30 cellular contexts compared by ENCODE assay signal in genomic region chr5:50292735-50293394, GRCh38.
"Had no signal": no experiment of that assay in that cellular context is flagged by ENCODE, and none has a peak within 500 bp of the region (broad histone marks: within the 10 kb centered on the region; RNA-seq: fewer than 3 reads in every experiment).

No MANE protein-coding gene starts in this region.

- FAIRE-seq: pancreas, urothelium cell line had no signal

- H3K4me3 ChIP-seq: colonic mucosa, gastrocnemius medialis, heart left ventricle, mucosa of descending colon, pancreas, sigmoid colon, suprapubic skin had no signal

- H3K27ac Mint-ChIP-seq: dendritic cell treated with granulocyte-macrophage colony-stimulating factor and Interleukin-4, amounts not matched to agents 40 ng/mL and 50 ng/mL, for 4 days; endodermal cell; mesothelial cell of epicardium; naive B cell; natural killer cell treated with Interleukin-12 subunit alpha and Interleukin-12 subunit beta and Interleukin-15 and Interleukin-18, amount 100 ng/mL, for 72 hours; progenitor cell of endocrine pancreas; stimulated activated naive B cell treated with anti-CD40 and anti-IgM and Interleukin-4, amounts not matched to agents 10 μg/mL and 1 μg/mL and 100 μg/mL, for 72 hours; stimulated activated naive CD8-positive, alpha-beta T cell treated with anti-CD3 and anti-CD28 coated beads, Interleukin-15, amount 100 ng/mL, for 72 hours; type B pancreatic cell had no signal

- H3K27me3 ChIP-seq: colonic mucosa, gastrocnemius medialis, heart left ventricle, neutrophil, pancreas, sigmoid colon, suprapubic skin had no signal

- H3K4me1 Mint-ChIP-seq: central memory CD8-positive, alpha-beta T cell; endodermal cell; mesothelial cell of epicardium; neural crest cell; stimulated activated naive CD8-positive, alpha-beta T cell treated with anti-CD3 and anti-CD28 coated beads, Interleukin-15, amount 100 ng/mL, for 72 hours had no signal

- H3K4me3 Mint-ChIP-seq: central memory CD8-positive, alpha-beta T cell; dendritic cell treated with granulocyte-macrophage colony-stimulating factor and Interleukin-4, amounts not matched to agents 40 ng/mL and 50 ng/mL, for 4 days; endodermal cell; mesothelial cell of epicardium; naive B cell; natural killer cell treated with Interleukin-12 subunit alpha and Interleukin-12 subunit beta and Interleukin-15 and Interleukin-18, amount 100 ng/mL, for 72 hours; neural crest cell; stimulated activated naive B cell treated with anti-CD40 and anti-IgM and Interleukin-4, amounts not matched to agents 10 μg/mL and 1 μg/mL and 100 μg/mL, for 72 hours; stimulated activated naive CD8-positive, alpha-beta T cell treated with anti-CD3 and anti-CD28 coated beads, Interleukin-15, amount 100 ng/mL, for 72 hours; type B pancreatic cell had no signal

- H3K36me3 ChIP-seq: colonic mucosa, gastrocnemius medialis, heart left ventricle, neutrophil, pancreas, sigmoid colon, suprapubic skin had no signal

- H3K4me1 ChIP-seq: colonic mucosa, gastrocnemius medialis, heart left ventricle, pancreas, sigmoid colon, suprapubic skin had no signal

- H3K27me3 Mint-ChIP-seq: dendritic cell treated with granulocyte-macrophage colony-stimulating factor and Interleukin-4, amounts not matched to agents 40 ng/mL and 50 ng/mL, for 4 days; progenitor cell of endocrine pancreas; stimulated activated naive CD8-positive, alpha-beta T cell treated with anti-CD3 and anti-CD28 coated beads, Interleukin-15, amount 100 ng/mL, for 72 hours; type B pancreatic cell had no signal

- H3K36me3 Mint-ChIP-seq: mesothelial cell of epicardium, type B pancreatic cell had no signal

- H3K9me3 ChIP-seq: colonic mucosa, gastrocnemius medialis, neutrophil, pancreas, suprapubic skin had no signal

- H3K27ac ChIP-seq: colonic mucosa, epithelial cell of prostate, gastrocnemius medialis, heart left ventricle, neutrophil, pancreas, sigmoid colon, suprapubic skin had no signal

- DNase-seq: colonic mucosa; effector CD8-positive, alpha-beta T cell; endodermal cell; foreskin fibroblast; gastrocnemius medialis; heart left ventricle; hippocampal formation; islet precursor cell; mesenchymal stem cell; naive B cell; sigmoid colon; stimulated activated CD4-positive, alpha-beta T cell treated with anti-CD3 and anti-CD28 coated beads, Interleukin-15, amount 100 ng/mL, for 24 hours; stimulated activated CD4-positive, alpha-beta T cell treated with anti-CD3 and anti-CD28 coated beads, Interleukin-2, amount 100 ng/mL, for 48 hours; stimulated activated naive B cell treated with anti-CD40 and anti-IgM and Interleukin-4, amounts not matched to agents 10 μg/mL and 1 μg/mL and 100 μg/mL, for 72 hours; stimulated activated naive CD8-positive, alpha-beta T cell treated with anti-CD3 and anti-CD28 coated beads, Interleukin-15, amount 100 ng/mL, for 72 hours had no signal

- ATAC-seq: esophagus mucosa; gastrocnemius medialis; heart left ventricle; left lobe of liver; mucosa of descending colon; pancreas; stimulated activated naive B cell treated with anti-CD40 and anti-IgM and Interleukin-4, amounts not matched to agents 10 μg/mL and 1 μg/mL and 100 μg/mL, for 72 hours; stimulated activated naive CD8-positive, alpha-beta T cell treated with anti-CD3 and anti-CD28 coated beads, Interleukin-15, amount 100 ng/mL, for 72 hours had no signal
